ENCODE assay signal across 8 cellular contexts in genomic region chr3:195896361-195897080, GRCh38. TPM values are rescaled to one million over a fixed set of nuclear protein-coding genes. Genes with fewer than 3 reads are reported as not detected.
DNase-seq lines count a peak whose midpoint lies in the region; ATAC-seq and TF ChIP-seq lines count a peak whose summit lies in the region.

No MANE protein-coding gene starts in this region.

- H3K9me3 ChIP-seq in KOPT-K1 (ENCODE audit: insufficient read depth, low read length, poor library complexity, severe bottlenecking) (no peaks in the 10 kb centered on the region), heart left ventricle (no peaks in the 10 kb centered on the region)

- peak in 1 of 2 donors; percentile 19 for TF ChIP-seq POLR2A in heart left ventricle (IDR thresholded peaks at IDR 0.05)

- DNase-seq in NCI-H2227 (lab: John Stamatoyannopoulos, UW; ENCODE audit: unreplicated experiment) (peak; percentile 43), NCI-H2227 treated with DMSO at 0.1 percent for 48 hours (lab: John Stamatoyannopoulos, UW) (no peak), heart left ventricle (peak; percentile 68 to 75 (median 68)), pons (ENCODE audit: low spot score) (peak; percentile 87), NCI-H187 (lab: John Stamatoyannopoulos, UW) (no peak)
- DNase-seq in activated naive CD8-positive, alpha-beta T cell treated with anti-CD3 and anti-CD28 coated beads, Interleukin-2, amount 10 ng/mL, durations not matched to agents 7 days and 5 days = no peak

- H3K4me3 ChIP-seq in heart left ventricle = peak overlapping the region; percentile 47 to 81 (median 68)

- H3K27ac Mint-ChIP-seq in activated naive CD8-positive, alpha-beta T cell treated with anti-CD3 and anti-CD28 coated beads, Interleukin-2, amount 10 ng/mL, durations not matched to agents 7 days and 5 days = peak overlapping the region; percentile 83

- H3K4me1 Mint-ChIP-seq in activated naive CD8-positive, alpha-beta T cell treated with anti-CD3 and anti-CD28 coated beads, Interleukin-2, amount 10 ng/mL, durations not matched to agents 7 days and 5 days = peaks cover 52% of the 10 kb centered on the region

- intact Hi-C loops in heart left ventricle (cut with DNase I) = no loop called here

- H3K36me3 ChIP-seq in KOPT-K1 (ENCODE audit: insufficient read depth, low read length) = no peaks in the 10 kb centered on the region
- H3K36me3 ChIP-seq in heart left ventricle = no peaks in the 10 kb centered on the region

- H3K4me1 ChIP-seq in heart left ventricle = peaks cover 7 to 80% (median 50%) of the 10 kb centered on the region in 12 donors

- peak overlapping the region; percentile 81 for H3K4me3 Mint-ChIP-seq in activated naive CD8-positive, alpha-beta T cell treated with anti-CD3 and anti-CD28 coated beads, Interleukin-2, amount 10 ng/mL, durations not matched to agents 7 days and 5 days

- H3K27me3 Mint-ChIP-seq in activated naive CD8-positive, alpha-beta T cell treated with anti-CD3 and anti-CD28 coated beads, Interleukin-2, amount 10 ng/mL, durations not matched to agents 7 days and 5 days = no peaks in the 10 kb centered on the region

- 1 to 6% (median 3%) methylated on average over 16 of the region's 16 CpGs for WGBS in heart left ventricle, 4 donors

- peak; percentile 15 for ATAC-seq in activated naive CD8-positive, alpha-beta T cell treated with anti-CD3 and anti-CD28 coated beads, Interleukin-2, amount 10 ng/mL, durations not matched to agents 7 days and 5 days (ENCODE audit: low read depth)
- ATAC-seq in heart left ventricle (peak; percentile 38 to 62 (median 44)), GM21447 (IDR thresholded peaks at IDR 0.05; ENCODE audit: unreplicated experiment) (no peak)

- H3K27ac ChIP-seq in KOPT-K1 (ENCODE audit: low read depth, low read length, poor library complexity, severe bottlenecking) = peak overlapping the region; percentile 87
- H3K27ac ChIP-seq in heart left ventricle = peak overlapping the region; percentile 74 to 96 (median 92)

- H3K27me3 ChIP-seq in heart left ventricle = no peaks in the 10 kb centered on the region

- no peaks in the 10 kb centered on the region for H3K9me3 Mint-ChIP-seq in activated naive CD8-positive, alpha-beta T cell treated with anti-CD3 and anti-CD28 coated beads, Interleukin-2, amount 10 ng/mL, durations not matched to agents 7 days and 5 days

- POLR2A ChIA-PET in activated naive CD8-positive, alpha-beta T cell treated with anti-CD3 and anti-CD28 coated beads, Interleukin-2, amount 10 ng/mL, durations not matched to agents 7 days and 5 days (lab: Charles Lee) = interaction anchor here (0.5 to 10.0 kb wide), 7 partner anchors 11 to 142 kb away, joined by 3 to 172 read pairs (median 3); partner anchors contain the start of gene TNK2

- H3K36me3 Mint-ChIP-seq in activated naive CD8-positive, alpha-beta T cell treated with anti-CD3 and anti-CD28 coated beads, Interleukin-2, amount 10 ng/mL, durations not matched to agents 7 days and 5 days = peaks cover 15% of the 10 kb centered on the region

- TF ChIP-seq CTCF in heart left ventricle (IDR thresholded peaks at IDR 0.05) = no peak

RNA-seq across cellular contexts. Expression of gene TNK2, which starts 11.8 kb away (rescaled TPM):
- 100 to 1,000 TPM; 136 to 166 TPM for total RNA-seq in activated naive CD8-positive, alpha-beta T cell treated with anti-CD3 and anti-CD28 coated beads, Interleukin-2, amount 10 ng/mL, durations not matched to agents 7 days and 5 days
- total RNA-seq in heart left ventricle = 10 to 100 TPM; 13.5 to 59.7 (median 28.7) TPM
- polyA plus RNA-seq in heart left ventricle = 10 to 100 TPM; 27.2 to 31.5 TPM

Comparison
In these comparisons a context has a peak if more than half of its experiments do, and no peak if none do; other contexts are left out.
1. DNase-seq: peak in NCI-H2227 (single experiment), heart left ventricle (5 of 5) and pons (single experiment); none in NCI-H2227 treated with DMSO at 0.1 percent for 48 hours (single experiment), activated naive CD8-positive, alpha-beta T cell treated with anti-CD3 and anti-CD28 coated beads, Interleukin-2, amount 10 ng/mL, durations not matched to agents 7 days and 5 days (single experiment) and NCI-H187 (0 of 2).